In genomic region chr6:149082320-149082719, GRCh38 we compare ENCODE assay signal across 8 cellular contexts.
DNase-seq lines count a peak whose midpoint lies in the region; FAIRE-seq and TF ChIP-seq lines count a peak whose summit lies in the region.

No MANE protein-coding gene starts in this region.

- H3K4me3 Mint-ChIP-seq in HFFc6 = no peak overlapping the region

- peaks cover 38% of the 10 kb centered on the region for H3K4me1 Mint-ChIP-seq in HFFc6 (ENCODE audit: low read depth)

- H3K9me3 Mint-ChIP-seq in HFFc6 = no peaks in the 10 kb centered on the region

- H3K9me3 ChIP-seq in small intestine (ENCODE audit: control insufficient read depth, low read depth) = no peaks in the 10 kb centered on the region

- no peaks in the 10 kb centered on the region for H3K36me3 Mint-ChIP-seq in HFFc6 (ENCODE audit: low read depth)

- no peaks in the 10 kb centered on the region for H3K36me3 ChIP-seq in small intestine (ENCODE audit: control insufficient read depth in 2 of 2, insufficient read depth in 2 of 2, low read length in 2 of 2)

- TF ChIP-seq CTCF in HFFc6 (IDR thresholded peaks at IDR 0.05) = peak; percentile 91

- H3K27ac Mint-ChIP-seq in HFFc6 = no peak overlapping the region

- no peaks in the 10 kb centered on the region for H3K4me1 ChIP-seq in small intestine (ENCODE audit: control insufficient read depth in 2 of 2, insufficient read depth in 1 of 2, low read depth in 1 of 2, low read length in 1 of 2)

- peaks cover 9% of the 10 kb centered on the region for H3K27me3 Mint-ChIP-seq in HFFc6 (ENCODE audit: insufficient read depth)

- WGBS in small intestine, 3 donors = 26 to 32% (median 27%) methylated on average over 6 of the region's 6 CpGs

- no peak overlapping the region for H3K27ac ChIP-seq in small intestine (ENCODE audit: low read depth in 1 of 2, low read length in 1 of 2)

- H3K4me3 ChIP-seq in small intestine (ENCODE audit: low read depth in 1 of 2, low read length in 2 of 2) = no peak overlapping the region

- FAIRE-seq in small intestine (lab: Jason Lieb, UNC) = no peak

- peak; percentile 4 for DNase-seq in GF-D8 (lab: John Stamatoyannopoulos, UW)
- DNase-seq in HFFc6 = peak; percentile 65
- DNase-seq in NCI-H2029 (lab: John Stamatoyannopoulos, UW) = peak; percentile 10
- peak; percentile 55 for DNase-seq in T-helper 22 cell (ENCODE audit: low read depth)
- peak in 53 of 58 donors; percentile 9 to 86 (median 51) for DNase-seq in anterior cingulate cortex (lab: John Stamatoyannopoulos, UW)
- peak; percentile 42 for DNase-seq in hepatic stellate cell (ENCODE audit: low spot score)
- peak; percentile 66 for DNase-seq in small intestine
- DNase-seq in OCI-M2 (lab: John Stamatoyannopoulos, UW; ENCODE audit: unreplicated experiment) = no peak

- no peaks in the 10 kb centered on the region for H3K27me3 ChIP-seq in small intestine (ENCODE audit: control insufficient read depth in 2 of 2, insufficient read depth in 2 of 2, low read length in 2 of 2)
